9 cellular contexts compared by ENCODE assay signal in genomic region chr14:102215522-102216250, GRCh38.
DNase-seq lines count a peak whose midpoint lies in the region; ATAC-seq and TF ChIP-seq lines count a peak whose summit lies in the region.
"Had no signal": no experiment of that assay in that cellular context is flagged by ENCODE, and none has a peak within 500 bp of the region (broad histone marks: within the 10 kb centered on the region; RNA-seq: fewer than 3 reads in every experiment).

No MANE protein-coding gene starts in this region.

- H3K27ac Mint-ChIP-seq in naive thymus-derived CD4-positive, alpha-beta T cell: peak overlapping the region in 1 of 9 donors; percentile 56
- H3K27ac Mint-ChIP-seq: T-helper 2 cell treated with Interferon-gamma antibody and Interleukin-4, amounts not matched to agents 5 μg/mL and 100 μg/mL, for 36 hours had no signal

- POLR2A ChIA-PET in naive thymus-derived CD4-positive, alpha-beta T cell (lab: Charles Lee): no interaction called here

- H3K4me3 Mint-ChIP-seq in naive thymus-derived CD4-positive, alpha-beta T cell: no peak overlapping the region
- H3K4me3 Mint-ChIP-seq: T-helper 2 cell treated with Interferon-gamma antibody and Interleukin-4, amounts not matched to agents 5 μg/mL and 100 μg/mL, for 36 hours had no signal

- no peaks in the 10 kb centered on the region for H3K36me3 Mint-ChIP-seq in naive thymus-derived CD4-positive, alpha-beta T cell

- H3K4me3 ChIP-seq in testis: no peak overlapping the region
- H3K4me3 ChIP-seq in naive thymus-derived CD4-positive, alpha-beta T cell (ENCODE audit: low read length): no peak overlapping the region

- 64 to 76% methylated on average over 20 to 23 of the region's 23 CpGs for WGBS in testis, 2 donors

- peaks cover 0 to 4% (median 0%) of the 10 kb centered on the region in 7 donors for H3K4me1 Mint-ChIP-seq in naive thymus-derived CD4-positive, alpha-beta T cell

- CTCF ChIA-PET in naive thymus-derived CD4-positive, alpha-beta T cell (lab: Charles Lee): no interaction called here

- peaks cover 19% of the 10 kb centered on the region for H3K4me1 ChIP-seq in testis
- no peaks in the 10 kb centered on the region for H3K4me1 ChIP-seq in naive thymus-derived CD4-positive, alpha-beta T cell (ENCODE audit: control insufficient read depth in 2 of 2, insufficient read depth in 2 of 2, low read length in 2 of 2)

- DNase-seq in NCI-H1092 treated with DMSO at 0.1 percent for 48 hours (lab: John Stamatoyannopoulos, UW) (peak; percentile 86), astrocyte of the hippocampus (ENCODE audit: low read depth, low spot score) (peak; percentile 51), kidney tubule cell (ENCODE audit: low spot score) (peak; percentile 29), testis (peak; percentile 37), iPS-NIHi7 (ENCODE audit: extremely low spot score) (no peak), erythroblast (lab: John Stamatoyannopoulos, UW) (no peak)
- no peak for DNase-seq in naive thymus-derived CD4-positive, alpha-beta T cell
- DNase-seq: activated CD8-positive, alpha-beta memory T cell treated with anti-CD3 and anti-CD28 coated beads, Interleukin-2, amount 50 U/mL, for 4 hours had no signal

- no peak for ATAC-seq in naive thymus-derived CD4-positive, alpha-beta T cell

- H3K9me3 ChIP-seq in testis: no peaks in the 10 kb centered on the region
- no peaks in the 10 kb centered on the region for H3K9me3 ChIP-seq in naive thymus-derived CD4-positive, alpha-beta T cell (ENCODE audit: control insufficient read depth in 2 of 3, low read length in 3 of 3)

- intact Hi-C loops in testis (cut with DNase I; ENCODE audit: low total_unique reads): no loop called here
- intact Hi-C loops in naive thymus-derived CD4-positive, alpha-beta T cell (cut with micrococcal nuclease): no loop called here

- TF ChIP-seq POLR2A in testis (IDR thresholded peaks at IDR 0.05) (no peak), erythroblast (IDR thresholded peaks at IDR 0.05; ENCODE audit: low read length) (no peak)

- no peaks in the 10 kb centered on the region for H3K36me3 ChIP-seq in testis (ENCODE audit: low read depth, missing control alignments)
- H3K36me3 ChIP-seq in naive thymus-derived CD4-positive, alpha-beta T cell (ENCODE audit: control insufficient read depth in 2 of 3, insufficient read depth in 3 of 3, low read length in 3 of 3): peaks cover 0 to 62% (median 4%) of the 10 kb centered on the region in 3 experiments

- H3K27me3 ChIP-seq in testis: no peaks in the 10 kb centered on the region
- no peaks in the 10 kb centered on the region for H3K27me3 ChIP-seq in naive thymus-derived CD4-positive, alpha-beta T cell (ENCODE audit: control insufficient read depth in 2 of 2, insufficient read depth in 2 of 2, low read length in 2 of 2)

- H3K27me3 Mint-ChIP-seq in naive thymus-derived CD4-positive, alpha-beta T cell: no peaks in the 10 kb centered on the region

- no peaks in the 10 kb centered on the region for H3K9me3 Mint-ChIP-seq in naive thymus-derived CD4-positive, alpha-beta T cell
- H3K9me3 Mint-ChIP-seq: T-helper 2 cell treated with Interferon-gamma antibody and Interleukin-4, amounts not matched to agents 5 μg/mL and 100 μg/mL, for 36 hours had no signal

- peak overlapping the region; percentile 31 to 76 for H3K27ac ChIP-seq in testis
- H3K27ac ChIP-seq in naive thymus-derived CD4-positive, alpha-beta T cell (ENCODE audit: low read depth, low read length): no peak overlapping the region

- TF ChIP-seq CTCF in testis (IDR thresholded peaks at IDR 0.05): no peak

Comparison
In these comparisons a context has a peak if more than half of its experiments do, and no peak if none do; other contexts are left out.
1. DNase-seq: peak in NCI-H1092 treated with DMSO at 0.1 percent for 48 hours (single experiment), astrocyte of the hippocampus (single experiment), kidney tubule cell (single experiment) and testis (single experiment); none in naive thymus-derived CD4-positive, alpha-beta T cell (0 of 9), iPS-NIHi7 (single experiment) and erythroblast (0 of 2).